10 cellular contexts compared by ENCODE assay signal in the genomic region with DNA sequence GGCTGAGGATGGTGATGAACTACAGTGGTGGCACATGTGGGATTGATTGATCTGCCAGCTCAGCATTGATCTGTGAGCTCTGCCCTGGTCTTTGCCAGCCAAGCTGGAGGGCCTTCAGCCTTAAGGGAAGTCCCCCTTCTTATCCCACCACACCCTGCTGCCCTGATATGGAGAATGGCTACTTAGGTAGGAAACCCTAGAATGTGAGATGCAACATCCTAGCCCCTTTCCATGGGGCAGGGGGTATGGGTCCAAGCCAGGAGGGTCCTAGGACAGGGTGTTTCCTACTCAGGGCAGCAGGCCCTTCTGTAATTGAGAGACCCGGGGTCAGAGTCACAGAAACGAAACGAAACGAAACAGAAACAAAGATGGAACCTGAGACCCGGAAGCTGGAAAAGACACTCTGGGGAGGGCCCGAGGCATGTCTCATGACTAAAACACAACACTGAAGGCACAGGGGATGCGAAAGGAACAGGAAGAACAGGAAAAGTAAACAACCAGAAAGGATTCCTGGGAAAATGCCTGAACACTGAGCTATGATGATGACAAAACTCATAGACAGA.
DNase-seq lines count a peak whose midpoint lies in the region; ATAC-seq and TF ChIP-seq lines count a peak whose summit lies in the region.
"Had no signal": no experiment of that assay in that cellular context is flagged by ENCODE, and none has a peak within 500 bp of the region (broad histone marks: within the 10 kb centered on the region; RNA-seq: fewer than 3 reads in every experiment).

No MANE protein-coding gene starts in this region.

- TF ChIP-seq CTCF in LNCaP clone FGC (IDR thresholded peaks at IDR 0.05; ENCODE audit: control insufficient read depth, extremely low read depth, insufficient read depth) (no peak), cardiac fibroblast (IDR thresholded peaks at IDR 0.05; ENCODE audit: low read depth, low read length) (no peak)

- peak overlapping the region; percentile 27 for H3K9ac ChIP-seq in mucosa of stomach (ENCODE audit: low read length)

- no peak for ATAC-seq in GM21447 (IDR thresholded peaks at IDR 0.05; ENCODE audit: unreplicated experiment)

- DNase-seq in ACHN, result peak; percentile 86
- peak; percentile 77 for DNase-seq in LNCaP clone FGC (ENCODE audit: low read depth)
- DNase-seq in cardiac fibroblast (ENCODE audit: low read depth in 2 of 2), result peak; percentile 30 to 82
- no peak for DNase-seq in NCI-H2081 (lab: John Stamatoyannopoulos, UW)
- DNase-seq in SKM-1 treated with dmso at 0.1 percent for 144 hours (lab: John Stamatoyannopoulos, UW; ENCODE audit: unreplicated experiment), result no peak
- no peak for DNase-seq in cerebellar nuclear complex (lab: John Stamatoyannopoulos, UW)
- DNase-seq: CD8-positive, alpha-beta memory T cell; NCI-H526 had no signal

- no peaks in the 10 kb centered on the region for H3K9me3 ChIP-seq in mucosa of stomach (ENCODE audit: control insufficient read depth, low read length)

- H3K4me3 ChIP-seq in LNCaP clone FGC (ENCODE audit: low read depth, low read length) (peak overlapping the region; percentile 44), cardiac fibroblast (replicated peaks in 1 of 2; ENCODE audit: low read depth in 2 of 2, low read length in 2 of 2) (peak overlapping the region in 1 of 2 donors; percentile 24), mucosa of stomach (ENCODE audit: low read length) (peak overlapping the region; percentile 9)

- no peaks in the 10 kb centered on the region for H3K36me3 ChIP-seq in mucosa of stomach (ENCODE audit: control insufficient read depth, insufficient read depth, low read length)

- no peaks in the 10 kb centered on the region for H3K27me3 ChIP-seq in mucosa of stomach (ENCODE audit: control insufficient read depth, insufficient read depth, low read length)

- in situ Hi-C loops in ACHN (cut with HindIII; ENCODE audit: low pct_ligation_motif_present, low pct_unique_long_range_greater_than_20kb, low sequenced_read_pairs), result no loop called here

- H3K4me1 ChIP-seq in mucosa of stomach (ENCODE audit: control insufficient read depth, insufficient read depth, low read length), result peaks cover 59% of the 10 kb centered on the region

Comparison
In these comparisons a context has a peak if more than half of its experiments do, and no peak if none do; other contexts are left out.
1. DNase-seq: peak in ACHN (single experiment), LNCaP clone FGC (single experiment) and cardiac fibroblast (2 of 2); none in NCI-H2081 (0 of 2), SKM-1 treated with dmso at 0.1 percent for 144 hours (single experiment) and cerebellar nuclear complex (0 of 2).